ENCODE assay signal across 1 cellular context in the genomic region with DNA sequence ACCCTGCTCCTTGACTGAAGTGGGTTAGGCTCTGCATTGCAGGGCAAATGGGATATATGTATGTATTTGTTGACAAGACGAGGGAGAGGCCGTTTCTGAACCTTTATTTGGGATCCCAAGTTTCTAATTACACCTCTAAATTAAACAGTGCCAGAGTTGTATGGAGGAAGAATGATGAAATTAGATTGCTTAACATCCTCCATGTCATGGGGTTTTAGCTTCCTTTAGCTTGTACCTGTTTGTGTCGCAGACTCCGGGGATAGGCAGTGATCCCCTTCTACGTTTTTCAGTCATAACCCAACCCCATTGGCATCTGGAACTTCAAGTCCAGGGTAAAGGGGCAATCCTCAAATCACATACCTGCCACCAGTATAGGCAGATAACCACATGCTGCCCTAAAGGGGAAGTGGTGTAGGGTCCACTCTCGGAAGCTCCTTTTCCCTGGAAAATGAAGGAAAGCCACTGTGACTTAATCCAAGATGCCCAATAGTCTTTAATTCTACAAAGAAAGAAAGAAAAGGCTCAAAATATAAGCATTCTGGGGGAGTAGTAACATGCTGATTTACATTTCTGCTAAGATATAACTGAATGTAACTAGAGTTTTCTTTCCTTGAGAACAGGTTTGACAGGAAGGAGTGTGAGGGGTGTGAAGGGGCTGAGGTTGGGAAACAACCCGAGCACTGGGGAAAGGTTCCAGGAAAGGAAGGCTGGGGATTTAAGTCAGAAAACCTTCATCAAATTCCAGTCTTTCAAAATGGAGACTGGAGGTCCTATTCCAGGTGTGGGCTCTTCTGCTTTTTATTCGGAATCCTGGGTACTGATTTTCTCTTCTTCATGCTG.
A peak's percentile ranks its signal among the peaks of the same experiment; 100 is the strongest.
TF ChIP-seq lines count a peak whose summit lies in the region.

No MANE protein-coding gene starts in this region.

TF ChIP-seq in GM12878, 131 proteins besides CTCF, POLR2A, EP300 and RAD21:
- TF ChIP-seq POLR2AphosphoS2 (IDR thresholded peaks at IDR 0.05; ENCODE audit: low read depth, low read length) (no peak), SPI1 (IDR thresholded peaks at IDR 0.05; ENCODE audit: borderline replicate concordance, insufficient read depth, low read depth, low read length) (peak; percentile 39; the same call in 1 of the 2 replicates)
